Comparison of ENCODE assay signal across 17 cellular contexts in the genomic region with DNA sequence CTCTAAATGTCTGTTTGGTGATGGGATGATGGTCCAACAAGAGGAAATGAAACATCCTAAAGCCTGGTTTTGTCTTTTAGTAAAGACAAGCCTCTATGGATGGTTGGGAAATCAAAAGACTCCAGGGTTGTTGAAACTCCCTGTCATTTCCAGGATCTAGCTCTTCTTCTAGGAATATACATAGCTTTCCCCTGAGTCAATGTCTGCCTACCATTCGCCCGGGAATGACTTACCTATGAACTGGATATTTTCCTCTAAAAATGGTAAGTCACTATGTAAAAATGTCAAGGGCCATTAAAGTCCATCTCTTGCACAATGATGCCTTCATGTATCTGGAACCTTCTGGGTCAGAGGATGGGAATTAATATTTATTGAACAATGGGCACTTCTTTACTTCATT. TPM values are rescaled to one million over a fixed set of nuclear protein-coding genes. Genes with fewer than 3 reads are reported as not detected.
A peak's percentile ranks its signal among the peaks of the same experiment; 100 is the strongest.
DNase-seq lines count a peak whose midpoint lies in the region; ATAC-seq, FAIRE-seq and TF ChIP-seq lines count a peak whose summit lies in the region.
"Had no signal": no experiment of that assay in that cellular context is flagged by ENCODE, and none has a peak within 500 bp of the region (broad histone marks: within the 10 kb centered on the region; RNA-seq: fewer than 3 reads in every experiment).

No MANE protein-coding gene starts in this region.

- H3K27ac ChIP-seq in left lung (no peak overlapping the region), brain microvascular endothelial cell (no peak overlapping the region)
- H3K27ac ChIP-seq: C4-2B, esophagus squamous epithelium, sigmoid colon had no signal

- no peak for TF ChIP-seq CTCF in AG10803 (conservative IDR thresholded peaks at IDR 0.05; ENCODE audit: low read length)
- TF ChIP-seq CTCF in choroid plexus epithelial cell (conservative IDR thresholded peaks at IDR 0.05; ENCODE audit: low read depth, low read length): no peak
- no peak for TF ChIP-seq CTCF in left lung (IDR thresholded peaks at IDR 0.05)
- TF ChIP-seq CTCF in brain microvascular endothelial cell (IDR thresholded peaks at IDR 0.05; ENCODE audit: low read depth, low read length, missing control alignments): no peak

- H3K4me3 ChIP-seq in AG10803 (ENCODE audit: low read length): no peak overlapping the region
- H3K4me3 ChIP-seq in choroid plexus epithelial cell (ENCODE audit: low read depth, low read length): no peak overlapping the region
- H3K4me3 ChIP-seq in left lung: no peak overlapping the region
- no peak overlapping the region for H3K4me3 ChIP-seq in brain microvascular endothelial cell (ENCODE audit: low read depth, low read length)
- H3K4me3 ChIP-seq: esophagus squamous epithelium, sigmoid colon had no signal

- ATAC-seq in left lung (peak; percentile 18), GM18858 (IDR thresholded peaks at IDR 0.05; ENCODE audit: unreplicated experiment) (no peak)
- ATAC-seq: activated CD8-positive, alpha-beta T cell treated with anti-CD3 and anti-CD28 coated beads, Interleukin-2, amount 10 ng/mL, durations not matched to agents 7 days and 5 days had no signal

- H3K9me3 ChIP-seq in left lung: no peaks in the 10 kb centered on the region
- H3K9me3 ChIP-seq: esophagus squamous epithelium, sigmoid colon had no signal

- H3K4me1 ChIP-seq in left lung: peaks cover 2 to 6% of the 10 kb centered on the region in 2 donors

- FAIRE-seq in HTR-8/SVneo (lab: Jason Lieb, UNC): no peak

- H3K36me3 ChIP-seq in left lung: no peaks in the 10 kb centered on the region
- no peaks in the 10 kb centered on the region for H3K36me3 ChIP-seq in brain microvascular endothelial cell (replicated peaks)
- H3K36me3 ChIP-seq: esophagus squamous epithelium, sigmoid colon had no signal

- no peaks in the 10 kb centered on the region for H3K27me3 ChIP-seq in left lung
- peaks cover 4% of the 10 kb centered on the region for H3K27me3 ChIP-seq in brain microvascular endothelial cell (replicated peaks)
- H3K27me3 ChIP-seq: sigmoid colon had no signal

- intact Hi-C loops in left lung (cut with DNase I): no loop called here

- in situ Hi-C loops in brain microvascular endothelial cell (cut with HindIII; ENCODE audit: low pct_ligation_motif_present, low sequenced_read_pairs): no loop called here

- peak; percentile 91 for DNase-seq in AG10803 (ENCODE audit: low read depth)
- DNase-seq in HTR-8/SVneo (ENCODE audit: insufficient read length, low spot score): peak; percentile 40
- DNase-seq in choroid plexus epithelial cell (ENCODE audit: low read depth): peak; percentile 22
- DNase-seq in left lung: peak in 1 of 2 donors; percentile 13
- no peak for DNase-seq in midbrain (lab: John Stamatoyannopoulos, UW)
- no peak for DNase-seq in SKM-1 treated with dmso at 0.1 percent for 144 hours (lab: John Stamatoyannopoulos, UW; ENCODE audit: unreplicated experiment)
- no peak for DNase-seq in brain microvascular endothelial cell
- DNase-seq: activated CD8-positive, alpha-beta T cell treated with anti-CD3 and anti-CD28 coated beads, Interleukin-2, amount 10 ng/mL, durations not matched to agents 7 days and 5 days; esophagus squamous epithelium; H7; mesendoderm; NCI-H2227 treated with DMSO at 0.1 percent for 48 hours; sigmoid colon had no signal

RNA-seq across cellular contexts. Expression of a gene that starts 11.1 kb away (rescaled TPM):
- total RNA-seq in left lung: 1 to 10 TPM; 2.4 to 9.0 TPM
- total RNA-seq: activated CD8-positive, alpha-beta T cell treated with anti-CD3 and anti-CD28 coated beads, Interleukin-2, amount 10 ng/mL, durations not matched to agents 7 days and 5 days; activated T-helper 1 cell treated with anti-CD3 and anti-CD28 coated beads, Interleukin-12 subunit alpha, Interleukin-12 subunit beta, Interleukin-2, Interleukin-4 antibody, amounts not matched to agents 30 ng/mL and 10 ng/mL and 1 ng/mL, durations not matched to agents 14 hours and 24 hours and 36 hours had no signal

RNA-seq across cellular contexts. Expression of a gene that starts 32.1 kb away (rescaled TPM):
- 1 to 10 TPM in 1 of 2 donors, not detected in 1; 1.2 TPM for total RNA-seq in left lung
- total RNA-seq: activated CD8-positive, alpha-beta T cell treated with anti-CD3 and anti-CD28 coated beads, Interleukin-2, amount 10 ng/mL, durations not matched to agents 7 days and 5 days; activated T-helper 1 cell treated with anti-CD3 and anti-CD28 coated beads, Interleukin-12 subunit alpha, Interleukin-12 subunit beta, Interleukin-2, Interleukin-4 antibody, amounts not matched to agents 30 ng/mL and 10 ng/mL and 1 ng/mL, durations not matched to agents 14 hours and 24 hours and 36 hours; sigmoid colon; SK-MEL-5 had no signal

RNA-seq across cellular contexts. Expression of a gene that starts 45.2 kb away (rescaled TPM):
- total RNA-seq in left lung: 10 to 100 TPM; 15.8 to 23.5 TPM

Comparison
In these comparisons a context has a peak if more than half of its experiments do, and no peak if none do; other contexts are left out.
1. DNase-seq: peak in AG10803 (single experiment), HTR-8/SVneo (single experiment) and choroid plexus epithelial cell (single experiment); none in midbrain (single experiment), SKM-1 treated with dmso at 0.1 percent for 144 hours (single experiment) and brain microvascular endothelial cell (single experiment).